In genomic region chr7:157611341-157611740, GRCh38 we compare ENCODE assay signal across 28 cellular contexts.
DNase-seq lines count a peak whose midpoint lies in the region; ATAC-seq and TF ChIP-seq lines count a peak whose summit lies in the region.
"Had no signal": no experiment of that assay in that cellular context is flagged by ENCODE, and none has a peak within 500 bp of the region (broad histone marks: within the 10 kb centered on the region; RNA-seq: fewer than 3 reads in every experiment).

No MANE protein-coding gene starts in this region.

- H3K36me3 ChIP-seq in Caco-2 (ENCODE audit: control insufficient read depth, insufficient read depth, low read length) (no peaks in the 10 kb centered on the region), osteoblast (ENCODE audit: insufficient read depth, low read length) (no peaks in the 10 kb centered on the region)
- H3K36me3 ChIP-seq: adrenal gland, BLaER1, colonic mucosa, esophagus squamous epithelium, gastroesophageal sphincter, ovary, thoracic aorta, vagina had no signal

- H4K20me1 ChIP-seq in osteoblast (ENCODE audit: insufficient read depth, low read length) = no peaks in the 10 kb centered on the region
- H4K20me1 ChIP-seq: BLaER1 had no signal

- no peak overlapping the region for H3K4me2 ChIP-seq in osteoblast (ENCODE audit: insufficient read depth, low read length)
- H3K4me2 ChIP-seq: PC-9 had no signal

- H2AFZ ChIP-seq in osteoblast (ENCODE audit: low read length) = no peak overlapping the region
- H2AFZ ChIP-seq: PC-9 had no signal

- ATAC-seq in activated T-cell treated with anti-CD3 and anti-CD28 coated beads, Interleukin-2, amount 50 U/mL, for 4 hours = no peak
- no peak for ATAC-seq in effector memory CD8-positive, alpha-beta T cell (replicated peaks)
- ATAC-seq in GM18505 (IDR thresholded peaks at IDR 0.05; ENCODE audit: unreplicated experiment) = no peak
- ATAC-seq: gastroesophageal sphincter, right cardiac atrium had no signal

- H3K36me3 Mint-ChIP-seq in activated T-cell treated with anti-CD3 and anti-CD28 coated beads, Interleukin-2, amount 50 U/mL, for 4 hours (ENCODE audit: insufficient read depth) = no peaks in the 10 kb centered on the region
- H3K36me3 Mint-ChIP-seq in Caco-2 (ENCODE audit: insufficient read depth, unreplicated experiment) = no peaks in the 10 kb centered on the region
- H3K36me3 Mint-ChIP-seq in effector memory CD8-positive, alpha-beta T cell (ENCODE audit: insufficient read depth) = peaks cover 5% of the 10 kb centered on the region

- peak overlapping the region; percentile 16 for H3K4me3 Mint-ChIP-seq in activated T-cell treated with anti-CD3 and anti-CD28 coated beads, Interleukin-2, amount 50 U/mL, for 4 hours
- H3K4me3 Mint-ChIP-seq in Caco-2 (ENCODE audit: unreplicated experiment) = peak overlapping the region; percentile 56
- H3K4me3 Mint-ChIP-seq in effector memory CD8-positive, alpha-beta T cell = peak overlapping the region; percentile 66 to 70

- H3K27ac Mint-ChIP-seq in Caco-2 (ENCODE audit: unreplicated experiment) = no peak overlapping the region
- H3K27ac Mint-ChIP-seq in effector memory CD8-positive, alpha-beta T cell = peak overlapping the region in 1 of 2 donors; percentile 10
- H3K27ac Mint-ChIP-seq: endodermal cell had no signal

- BruUV-seq in Caco-2 (replicated peaks; lab: Mats Ljungman, UMichigan) = no TSS peak

- H3K9me3 Mint-ChIP-seq in activated T-cell treated with anti-CD3 and anti-CD28 coated beads, Interleukin-2, amount 50 U/mL, for 4 hours = no peaks in the 10 kb centered on the region
- no peaks in the 10 kb centered on the region for H3K9me3 Mint-ChIP-seq in Caco-2 (ENCODE audit: unreplicated experiment)
- H3K9me3 Mint-ChIP-seq in effector memory CD8-positive, alpha-beta T cell = no peaks in the 10 kb centered on the region

- H3K4me1 ChIP-seq in Caco-2 = peaks cover 9% of the 10 kb centered on the region
- H3K4me1 ChIP-seq in osteoblast (ENCODE audit: insufficient read depth, low read length) = no peaks in the 10 kb centered on the region
- H3K4me1 ChIP-seq: colonic mucosa had no signal

- TF ChIP-seq POLR2A in GM18505 (IDR thresholded peaks at IDR 0.05; ENCODE audit: borderline replicate concordance, extremely low read depth, insufficient read depth, insufficient read length) = no peak

- H3K79me2 ChIP-seq in osteoblast (ENCODE audit: insufficient read depth, low read length) = no peaks in the 10 kb centered on the region

- no peak overlapping the region for H3K4me3 ChIP-seq in Caco-2 (ENCODE audit: low read depth, low read length)
- H3K4me3 ChIP-seq in osteoblast (ENCODE audit: insufficient read depth, low read length) = no peak overlapping the region
- H3K4me3 ChIP-seq: adrenal gland, BLaER1, colonic mucosa, esophagus squamous epithelium, gastroesophageal sphincter, ovary, PC-9, thoracic aorta, vagina had no signal

- H3K4me1 Mint-ChIP-seq in activated T-cell treated with anti-CD3 and anti-CD28 coated beads, Interleukin-2, amount 50 U/mL, for 4 hours (ENCODE audit: low read depth) = peaks cover 7% of the 10 kb centered on the region
- H3K4me1 Mint-ChIP-seq in Caco-2 (ENCODE audit: low read depth, unreplicated experiment) = peaks cover 21% of the 10 kb centered on the region
- peaks cover 5 to 7% of the 10 kb centered on the region in 2 donors for H3K4me1 Mint-ChIP-seq in effector memory CD8-positive, alpha-beta T cell (ENCODE audit: low read depth in 2 of 2)
- H3K4me1 Mint-ChIP-seq: endodermal cell had no signal

- CTCF ChIA-PET in Caco-2 (lab: Charles Lee) = no interaction called here

- DNase-seq in activated T-cell treated with anti-CD3 and anti-CD28 coated beads, Interleukin-2, amount 50 U/mL, for 4 hours = no peak
- no peak for DNase-seq in activated T-cell treated with anti-CD3 and anti-CD28 coated beads, Interleukin-2, amount 50 U/mL, for 48 hours
- DNase-seq in Caco-2 (no peak), osteoblast (ENCODE audit: insufficient read length, low spot score, missing footprints) (peak; percentile 32), NOMO-1 (lab: John Stamatoyannopoulos, UW; ENCODE audit: unreplicated experiment in 2 of 2) (no peak), midbrain (lab: John Stamatoyannopoulos, UW) (no peak)
- no peak for DNase-seq in effector memory CD8-positive, alpha-beta T cell
- DNase-seq: activated CD4-positive, alpha-beta T cell treated with anti-CD3 and anti-CD28 coated beads, Interleukin-2, amount 50 U/mL, for 1 hour; adrenal gland; colonic mucosa; endodermal cell; esophagus squamous epithelium; hypothalamus; Karpas-422; MV-4-11; NCI-H187; NCI-H2227 treated with DMSO at 0.1 percent for 48 hours; NCI-H748 treated with DMSO at 0.1 percent for 48 hours; ovary; PC-9; right cardiac atrium; SHP77 treated with DMSO at 0.1 percent for 48 hours; SW 1271 had no signal

- TF ChIP-seq CTCF in Caco-2 (IDR thresholded peaks at IDR 0.05; ENCODE audit: insufficient read depth in 1 of 2, low read depth in 1 of 2, low read length in 1 of 2, severe bottlenecking in 1 of 2, unreplicated experiment in 1 of 2) (no peak), osteoblast (IDR thresholded peaks at IDR 0.05; ENCODE audit: extremely low read depth, low read depth, low read length) (no peak)

- no peak overlapping the region for H3K27ac ChIP-seq in osteoblast (ENCODE audit: low read depth, low read length)
- H3K27ac ChIP-seq: adrenal gland, colonic mucosa, esophagus squamous epithelium, gastroesophageal sphincter, ovary, PC-9, thoracic aorta, vagina had no signal

- intact Hi-C loops in Caco-2 (cut with micrococcal nuclease; ENCODE audit: unreplicated experiment) = no loop called here

- no peaks in the 10 kb centered on the region for H3K27me3 Mint-ChIP-seq in activated T-cell treated with anti-CD3 and anti-CD28 coated beads, Interleukin-2, amount 50 U/mL, for 4 hours (ENCODE audit: low read depth)
- no peaks in the 10 kb centered on the region for H3K27me3 Mint-ChIP-seq in Caco-2 (ENCODE audit: insufficient read depth, unreplicated experiment)
- no peaks in the 10 kb centered on the region for H3K27me3 Mint-ChIP-seq in effector memory CD8-positive, alpha-beta T cell

- POLR2A ChIA-PET in Caco-2 (lab: Charles Lee) = no interaction called here

- H3K27me3 ChIP-seq in Caco-2 (replicated peaks; ENCODE audit: control insufficient read depth, insufficient read depth, low read length) (no peaks in the 10 kb centered on the region), osteoblast (ENCODE audit: insufficient read depth, low read length) (no peaks in the 10 kb centered on the region)
- H3K27me3 ChIP-seq: adrenal gland, BLaER1, colonic mucosa, ovary, vagina had no signal

- no peaks in the 10 kb centered on the region for H3K9me3 ChIP-seq in Caco-2
- no peaks in the 10 kb centered on the region for H3K9me3 ChIP-seq in osteoblast (ENCODE audit: low read depth, low read length)
- H3K9me3 ChIP-seq: adrenal gland, BLaER1, colonic mucosa, esophagus squamous epithelium, gastroesophageal sphincter, ovary, thoracic aorta, vagina had no signal

Comparison
In these comparisons a context has a peak if more than half of its experiments do, and no peak if none do; other contexts are left out.
1. H3K4me3 Mint-ChIP-seq: peak in every context shown above with its lines; median percentile 68 in effector memory CD8-positive, alpha-beta T cell; 56 in Caco-2; 16 in activated T-cell treated with anti-CD3 and anti-CD28 coated beads, Interleukin-2, amount 50 U/mL, for 4 hours.